Comparison of ENCODE assay signal across 22 cellular contexts in genomic region chr6:34593741-34594140, GRCh38. TPM values are rescaled to one million over a fixed set of nuclear protein-coding genes. Genes with fewer than 3 reads are reported as not detected.
A peak's percentile ranks its signal among the peaks of the same experiment; 100 is the strongest.
DNase-seq lines count a peak whose midpoint lies in the region; ATAC-seq and TF ChIP-seq lines count a peak whose summit lies in the region.
"Had no signal": no experiment of that assay in that cellular context is flagged by ENCODE, and none has a peak within 500 bp of the region (broad histone marks: within the 10 kb centered on the region; RNA-seq: fewer than 3 reads in every experiment).

No MANE protein-coding gene starts in this region.

- 51 to 69% methylated on average over 5 of the region's 5 CpGs for WGBS in thyroid gland, 2 donors

- no peaks in the 10 kb centered on the region for H3K9me3 Mint-ChIP-seq in activated T-helper 17 cell treated with anti-CD3 and anti-CD28 coated beads, Interleukin-2, amount 50 U/mL, for 72 hours
- H3K9me3 Mint-ChIP-seq: activated CD4-positive, alpha-beta memory T cell treated with anti-CD3 and anti-CD28 coated beads, Interleukin-2, amount 10 ng/mL, durations not matched to agents 7 days and 5 days; activated naive CD4-positive, alpha-beta T cell treated with anti-CD3 and anti-CD28 coated beads for 36 hours; T-helper 2 cell treated with Interferon-gamma antibody and Interleukin-4, amounts not matched to agents 5 μg/mL and 100 μg/mL, for 36 hours had no signal

- TF ChIP-seq POLR2A in thyroid gland (IDR thresholded peaks at IDR 0.05), result no peak

- H3K27ac ChIP-seq in right atrium auricular region, result peak overlapping the region in 1 of 2 donors; percentile 33
- no peak overlapping the region for H3K27ac ChIP-seq in thyroid gland
- H3K27ac ChIP-seq: BLaER1 treated with 17β-estradiol and CSF1 and Interleukin-3, amounts not matched to agents 10 nM and 100 nM; pancreas had no signal

- intact Hi-C loops in Right ventricle myocardium inferior (cut with DNase I), result no loop called here
- intact Hi-C loops in thyroid gland (cut with DNase I), result no loop called here

- H3K4me1 ChIP-seq in right atrium auricular region (peaks cover 0 to 59% of the 10 kb centered on the region in 2 donors), thyroid gland (peaks cover 17 to 33% of the 10 kb centered on the region in 2 donors)

- H3K9me3 ChIP-seq in right atrium auricular region (no peaks in the 10 kb centered on the region), thyroid gland (no peaks in the 10 kb centered on the region)
- H3K9me3 ChIP-seq: BLaER1 treated with 17β-estradiol and CSF1 and Interleukin-3, amounts not matched to agents 10 nM and 100 nM; heart left ventricle; pancreas had no signal

- no peak overlapping the region for H3K4me3 Mint-ChIP-seq in activated T-helper 17 cell treated with anti-CD3 and anti-CD28 coated beads, Interleukin-2, amount 50 U/mL, for 72 hours
- H3K4me3 Mint-ChIP-seq: activated CD4-positive, alpha-beta memory T cell treated with anti-CD3 and anti-CD28 coated beads, Interleukin-2, amount 10 ng/mL, durations not matched to agents 7 days and 5 days; activated naive CD4-positive, alpha-beta T cell treated with anti-CD3 and anti-CD28 coated beads for 36 hours; T-helper 2 cell treated with Interferon-gamma antibody and Interleukin-4, amounts not matched to agents 5 μg/mL and 100 μg/mL, for 36 hours had no signal

- H3K36me3 Mint-ChIP-seq in activated T-helper 17 cell treated with anti-CD3 and anti-CD28 coated beads, Interleukin-2, amount 50 U/mL, for 72 hours (ENCODE audit: low read depth), result peaks cover 27% of the 10 kb centered on the region

- DNase-seq in Right ventricle myocardium inferior (ENCODE audit: missing footprints) (no peak), right atrium auricular region (ENCODE audit: low spot score) (no peak), cerebellar cortex (ENCODE audit: low spot score) (peak; percentile 92), left kidney (ENCODE audit: low read depth, low spot score) (peak; percentile 74), thyroid gland (peak; percentile 13 to 29), NCI-H1092 treated with DMSO at 0.1 percent for 48 hours (lab: John Stamatoyannopoulos, UW) (no peak)
- DNase-seq: activated CD4-positive, alpha-beta memory T cell treated with anti-CD3 and anti-CD28 coated beads, Interleukin-2, amount 10 ng/mL, durations not matched to agents 7 days and 5 days; activated CD4-positive, CD25-positive, alpha-beta regulatory T cell; activated naive CD4-positive, alpha-beta T cell treated with anti-CD3 and anti-CD28 coated beads for 36 hours; activated T-cell treated with anti-CD3 and anti-CD28 coated beads for 4 hours; GF-D8; heart left ventricle; MM.1S; NCI-H187; NCI-H510A; pancreas had no signal

- no peak overlapping the region for H3K27ac Mint-ChIP-seq in activated T-helper 17 cell treated with anti-CD3 and anti-CD28 coated beads, Interleukin-2, amount 50 U/mL, for 72 hours
- H3K27ac Mint-ChIP-seq: activated CD4-positive, alpha-beta memory T cell treated with anti-CD3 and anti-CD28 coated beads, Interleukin-2, amount 10 ng/mL, durations not matched to agents 7 days and 5 days; activated naive CD4-positive, alpha-beta T cell treated with anti-CD3 and anti-CD28 coated beads for 36 hours; T-helper 2 cell treated with Interferon-gamma antibody and Interleukin-4, amounts not matched to agents 5 μg/mL and 100 μg/mL, for 36 hours had no signal

- TF ChIP-seq CTCF in right atrium auricular region (IDR thresholded peaks at IDR 0.05) (no peak), thyroid gland (IDR thresholded peaks at IDR 0.05) (no peak)

- no peak overlapping the region for H3K4me3 ChIP-seq in right atrium auricular region
- no peak overlapping the region for H3K4me3 ChIP-seq in thyroid gland (replicated peaks in 1 of 3)
- H3K4me3 ChIP-seq: BLaER1 treated with 17β-estradiol and CSF1 and Interleukin-3, amounts not matched to agents 10 nM and 100 nM; heart left ventricle; pancreas had no signal

- H3K36me3 ChIP-seq in right atrium auricular region (peaks cover 8% of the 10 kb centered on the region), thyroid gland (no peaks in the 10 kb centered on the region)

- peaks cover 17% of the 10 kb centered on the region for H3K4me1 Mint-ChIP-seq in activated T-helper 17 cell treated with anti-CD3 and anti-CD28 coated beads, Interleukin-2, amount 50 U/mL, for 72 hours

- ATAC-seq in Right ventricle myocardium inferior (peak; percentile 28), HG02623 (IDR thresholded peaks at IDR 0.05; ENCODE audit: unreplicated experiment) (no peak)
- no peak for ATAC-seq in activated T-helper 17 cell treated with anti-CD3 and anti-CD28 coated beads, Interleukin-2, amount 50 U/mL, for 72 hours (replicated peaks)
- ATAC-seq: SK-N-SH treated with all-trans-retinoic acid at 6 μM for 48 hours had no signal

- no peaks in the 10 kb centered on the region for H3K27me3 Mint-ChIP-seq in activated T-helper 17 cell treated with anti-CD3 and anti-CD28 coated beads, Interleukin-2, amount 50 U/mL, for 72 hours
- H3K27me3 Mint-ChIP-seq: activated CD4-positive, alpha-beta memory T cell treated with anti-CD3 and anti-CD28 coated beads, Interleukin-2, amount 10 ng/mL, durations not matched to agents 7 days and 5 days had no signal

- H3K27me3 ChIP-seq in right atrium auricular region (no peaks in the 10 kb centered on the region), thyroid gland (no peaks in the 10 kb centered on the region)
- H3K27me3 ChIP-seq: BLaER1 treated with 17β-estradiol and CSF1 and Interleukin-3, amounts not matched to agents 10 nM and 100 nM; heart left ventricle; pancreas had no signal

RNA-seq across cellular contexts. Expression of gene SPDEF, which starts 37.6 kb away (rescaled TPM):
- not detected for total RNA-seq in Right ventricle myocardium inferior
- total RNA-seq in right atrium auricular region, result under 1 TPM; 0.22 to 0.31 TPM
- total RNA-seq in thyroid gland, result not detected
- under 1 TPM in 1 of 2 donors, not detected in 1; 0.26 TPM for total RNA-seq in activated T-helper 17 cell treated with anti-CD3 and anti-CD28 coated beads, Interleukin-2, amount 50 U/mL, for 72 hours
- total RNA-seq: A673; activated CD4-positive, alpha-beta memory T cell treated with anti-CD3 and anti-CD28 coated beads, Interleukin-2, amount 10 ng/mL, durations not matched to agents 7 days and 5 days had no signal

Comparison
In these comparisons a context has a peak if more than half of its experiments do, and no peak if none do; other contexts are left out.
1. DNase-seq: peak in cerebellar cortex (single experiment), left kidney (single experiment) and thyroid gland (2 of 2); none in Right ventricle myocardium inferior (single experiment), right atrium auricular region (single experiment) and NCI-H1092 treated with DMSO at 0.1 percent for 48 hours (single experiment).